17 cellular contexts compared by ENCODE assay signal in genomic region chr4:123746981-123747380, GRCh38.
DNase-seq lines count a peak whose midpoint lies in the region; TF ChIP-seq lines count a peak whose summit lies in the region.
"Had no signal": no experiment of that assay in that cellular context is flagged by ENCODE, and none has a peak within 500 bp of the region (broad histone marks: within the 10 kb centered on the region; RNA-seq: fewer than 3 reads in every experiment).

No MANE protein-coding gene starts in this region.

- H3K4me3 ChIP-seq in AG09309 (ENCODE audit: control insufficient read depth, low read depth, low read length) (no peak overlapping the region), cardiac fibroblast (replicated peaks in 1 of 2; ENCODE audit: low read depth in 2 of 2, low read length in 2 of 2) (no peak overlapping the region)
- H3K4me3 ChIP-seq: heart left ventricle had no signal

- DNase-seq in AG09309 (ENCODE audit: low read depth) (no peak), Kasumi-1 (lab: John Stamatoyannopoulos, UW) (peak; percentile 75 to 82), cardiac fibroblast (ENCODE audit: low read depth in 2 of 2) (peak; percentile 48 to 79), islet precursor cell (peak; percentile 56), SKM-1 treated with dmso at 0.1 percent for 144 hours (lab: John Stamatoyannopoulos, UW; ENCODE audit: unreplicated experiment) (no peak), HT-29 (ENCODE audit: low spot score) (no peak), GM13977 (ENCODE audit: low spot score) (no peak)
- no peak for DNase-seq in stimulated activated CD4-positive, alpha-beta T cell treated with anti-CD3 and anti-CD28 coated beads, Interleukin-2, amount 100 ng/mL, for 24 hours
- DNase-seq: ACHN; activated naive CD8-positive, alpha-beta T cell treated with anti-CD3 and anti-CD28 coated beads for 36 hours; CD4-positive, alpha-beta T cell; effector CD4-positive, alpha-beta T cell; heart left ventricle; MM.1S; NCI-H2029 treated with DMSO at 0.1 percent for 48 hours; SHP77; T-helper 17 cell had no signal

- TF ChIP-seq CTCF in AG09309 (IDR thresholded peaks at IDR 0.05; ENCODE audit: control insufficient read depth, insufficient read depth, low read depth, low read length, missing control alignments) (peak; percentile 4), cardiac fibroblast (IDR thresholded peaks at IDR 0.05; ENCODE audit: low read depth, low read length) (peak; percentile 26), GM13977 (IDR thresholded peaks at IDR 0.05; ENCODE audit: extremely low read depth, insufficient read depth, missing control alignments) (no peak)

- in situ Hi-C loops in GM13977 (cut with MboI; ENCODE audit: low pct_unique_long_range_greater_than_20kb, low sequenced_read_pairs, unreplicated experiment): no loop called here

Comparison
In these comparisons a context has a peak if more than half of its experiments do, and no peak if none do; other contexts are left out.
1. DNase-seq: peak in Kasumi-1 (2 of 2), cardiac fibroblast (2 of 2) and islet precursor cell (single experiment); none in AG09309 (single experiment), SKM-1 treated with dmso at 0.1 percent for 144 hours (single experiment), stimulated activated CD4-positive, alpha-beta T cell treated with anti-CD3 and anti-CD28 coated beads, Interleukin-2, amount 100 ng/mL, for 24 hours (0 of 2), HT-29 (single experiment) and GM13977 (single experiment).